ENCODE assay signal across 1 cellular context in genomic region chr3:150454085-150454484, GRCh38.
TF ChIP-seq lines count a peak whose summit lies in the region.

No MANE protein-coding gene starts in this region.

TF ChIP-seq in IMR-90, 13 proteins besides CTCF, POLR2A, EP300 and RAD21 (continued from another document):
- TF ChIP-seq FOS (IDR thresholded peaks at IDR 0.05; ENCODE audit: low read depth, low read length), result no peak
- TF ChIP-seq SMC3 (IDR thresholded peaks at IDR 0.05; ENCODE audit: low read depth, low read length), result no peak
- TF ChIP-seq MXI1 (IDR thresholded peaks at IDR 0.05; ENCODE audit: borderline replicate concordance, low read depth, low read length), result no peak
